ENCODE assay signal across 1 cellular context in the genomic region with DNA sequence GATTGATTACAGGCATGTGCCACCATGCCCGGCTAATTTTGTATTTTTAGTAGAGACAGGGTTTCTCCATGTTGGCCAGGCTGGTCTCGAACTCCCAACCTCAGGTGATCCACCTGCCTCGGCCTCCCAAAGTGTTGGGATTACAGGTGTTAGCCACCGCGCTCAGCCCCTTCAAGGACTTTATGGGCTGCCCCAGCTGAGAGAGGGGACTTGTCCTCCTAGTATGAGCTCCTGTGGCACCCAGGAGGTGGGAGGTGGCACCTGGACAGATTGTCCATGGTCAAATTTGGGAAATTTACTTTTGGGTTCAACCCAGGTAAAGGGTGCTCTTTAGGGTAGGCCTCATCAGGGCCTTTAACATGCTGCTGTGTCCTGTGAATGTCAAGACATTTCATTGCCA. TPM values are rescaled to one million over a fixed set of nuclear protein-coding genes. Genes with fewer than 3 reads are reported as not detected.
"Had no signal": no experiment of that assay in that cellular context is flagged by ENCODE, and none has a peak within 500 bp of the region (broad histone marks: within the 10 kb centered on the region; RNA-seq: fewer than 3 reads in every experiment).

No MANE protein-coding gene starts in this region.

RNA-seq across cellular contexts. Expression of a gene that starts 17.9 kb away (rescaled TPM):
- total RNA-seq: activated T-helper 1 cell treated with anti-CD3 and anti-CD28 coated beads, Interleukin-12 subunit alpha, Interleukin-12 subunit beta, Interleukin-2, Interleukin-4 antibody, amounts not matched to agents 30 ng/mL and 10 ng/mL and 1 ng/mL, durations not matched to agents 14 hours and 24 hours and 36 hours had no signal
